ENCODE assay signal across 16 cellular contexts in genomic region chr1:107690491-107690890, GRCh38.
DNase-seq lines count a peak whose midpoint lies in the region; TF ChIP-seq lines count a peak whose summit lies in the region.
"Had no signal": no experiment of that assay in that cellular context is flagged by ENCODE, and none has a peak within 500 bp of the region (broad histone marks: within the 10 kb centered on the region; RNA-seq: fewer than 3 reads in every experiment).

No MANE protein-coding gene starts in this region.

- H2AK5ac ChIP-seq in trophoblast cell (ENCODE audit: low read length), result no peak overlapping the region

- H4K91ac ChIP-seq in trophoblast cell (ENCODE audit: low read depth, low read length), result no peak overlapping the region

- BruUV-seq in Calu3 (replicated peaks; lab: Mats Ljungman, UMichigan), result no TSS peak

- no peak overlapping the region for H2AFZ ChIP-seq in trophoblast cell (ENCODE audit: insufficient read depth, low read length, poor library complexity)

- WGBS in esophagus squamous epithelium, 2 donors, result 54% methylated on average over 2 of the region's 2 CpGs
- WGBS in trophoblast cell (ENCODE audit: extremely low coverage, insufficient coverage, insufficient read length), result no CpG with 5 or more reads among the region's 2 CpGs

- no peak overlapping the region for H4K12ac ChIP-seq in trophoblast cell (ENCODE audit: low read depth, low read length)

- no peak overlapping the region for H4K8ac ChIP-seq in trophoblast cell (ENCODE audit: low read depth, low read length)

- H2BK12ac ChIP-seq in trophoblast cell (ENCODE audit: low read length), result peak overlapping the region; percentile 27

- H3K4me2 ChIP-seq in trophoblast cell (ENCODE audit: low read length), result no peak overlapping the region

- no peak overlapping the region for H3K4me3 Mint-ChIP-seq in Calu3 (ENCODE audit: low read depth, unreplicated experiment)

- peak overlapping the region; percentile 95 for H3K27ac Mint-ChIP-seq in Calu3 (ENCODE audit: unreplicated experiment)

- H3K9me3 Mint-ChIP-seq in Calu3 (ENCODE audit: low read depth, unreplicated experiment), result peaks cover 9% of the 10 kb centered on the region

- no peak overlapping the region for H3K4me3 ChIP-seq in esophagus squamous epithelium
- no peak overlapping the region for H3K4me3 ChIP-seq in trophoblast cell (ENCODE audit: low read depth, low read length)
- no peak overlapping the region for H3K4me3 ChIP-seq in dorsolateral prefrontal cortex
- H3K4me3 ChIP-seq: HAP-1, K562 had no signal

- H3K36me3 Mint-ChIP-seq in Calu3 (ENCODE audit: insufficient read depth, unreplicated experiment), result peaks cover 28% of the 10 kb centered on the region

- CTCF ChIA-PET in Calu3 (lab: Charles Lee), result no interaction called here

- no peak overlapping the region for H3K4ac ChIP-seq in trophoblast cell (ENCODE audit: low read depth, low read length)

- peak overlapping the region in 3 of 4 donors; percentile 25 to 87 (median 81) for H3K27ac ChIP-seq in esophagus squamous epithelium
- no peak overlapping the region for H3K27ac ChIP-seq in trophoblast cell (ENCODE audit: low read depth, low read length)
- no peak overlapping the region for H3K27ac ChIP-seq in dorsolateral prefrontal cortex
- H3K27ac ChIP-seq: HL-60 had no signal

- DNase-seq in Calu3 (no peak), SK-MEL-5 (ENCODE audit: low read depth, low spot score) (peak; percentile 93), esophagus squamous epithelium (lab: John Stamatoyannopoulos, UW) (no peak), trophoblast cell (no peak), dorsolateral prefrontal cortex (no peak), GF-D8 (lab: John Stamatoyannopoulos, UW) (no peak), Kasumi-1 (lab: John Stamatoyannopoulos, UW) (no peak)
- no peak for DNase-seq in stimulated activated CD4-positive, alpha-beta T cell treated with anti-CD3 and anti-CD28 coated beads, Interleukin-12 subunit alpha, Interleukin-12 subunit beta, amount 100 ng/mL, for 4 hours
- DNase-seq: DMS79 treated with DMSO at 0.1 percent for 48 hours, NCI-H1436, NCI-H2081, NCI-H524, SHP77 had no signal

- H3K27me3 Mint-ChIP-seq in Calu3 (ENCODE audit: unreplicated experiment), result no peaks in the 10 kb centered on the region

- H3K9me3 ChIP-seq in esophagus squamous epithelium (no peaks in the 10 kb centered on the region), trophoblast cell (ENCODE audit: insufficient read depth, low read depth, low read length) (no peaks in the 10 kb centered on the region)
- H3K9me3 ChIP-seq: HAP-1 had no signal

- H3K23ac ChIP-seq in trophoblast cell (ENCODE audit: low read length), result no peak overlapping the region

- TF ChIP-seq CTCF in Calu3 (IDR thresholded peaks at IDR 0.05; ENCODE audit: unreplicated experiment) (no peak), esophagus squamous epithelium (IDR thresholded peaks at IDR 0.05) (no peak), dorsolateral prefrontal cortex (IDR thresholded peaks at IDR 0.05 in 54 of 56, conservative IDR thresholded peaks at IDR 0.05 in 2 of 56; ENCODE audit: low read depth in 1 of 56, partially characterized antibody in 56 of 56) (no peak)

- H2BK120ac ChIP-seq in trophoblast cell (ENCODE audit: insufficient read depth, low read length, poor library complexity), result peak overlapping the region; percentile 18

- H3K4me1 Mint-ChIP-seq in Calu3 (ENCODE audit: low read depth, unreplicated experiment), result peaks cover 50% of the 10 kb centered on the region

- no peak overlapping the region for H3K14ac ChIP-seq in trophoblast cell (ENCODE audit: low read length)

- H3K36me3 ChIP-seq in esophagus squamous epithelium (no peaks in the 10 kb centered on the region), trophoblast cell (ENCODE audit: control insufficient read depth in 1 of 2, insufficient read depth in 2 of 2, low read length in 2 of 2) (no peaks in the 10 kb centered on the region)
- H3K36me3 ChIP-seq: HAP-1 had no signal

- H3K27me3 ChIP-seq in esophagus squamous epithelium (no peaks in the 10 kb centered on the region), trophoblast cell (ENCODE audit: insufficient read depth, low read length) (no peaks in the 10 kb centered on the region), dorsolateral prefrontal cortex (no peaks in the 10 kb centered on the region)

- H3K4me1 ChIP-seq in esophagus squamous epithelium (peaks cover 5 to 52% (median 24%) of the 10 kb centered on the region in 3 donors), trophoblast cell (ENCODE audit: control insufficient read depth in 1 of 2, insufficient read depth in 2 of 2, low read length in 2 of 2) (peaks cover 4 to 6% of the 10 kb centered on the region in 2 experiments)

- H3K18ac ChIP-seq in trophoblast cell (ENCODE audit: low read length), result no peak overlapping the region

- intact Hi-C loops in Calu3 (cut with micrococcal nuclease; ENCODE audit: unreplicated experiment), result no loop called here
- intact Hi-C loops in esophagus squamous epithelium (cut with DNase I), result no loop called here
- intact Hi-C loops in dorsolateral prefrontal cortex (cut with DNase I), result no loop called here

- no peak overlapping the region for H3K9ac ChIP-seq in trophoblast cell (ENCODE audit: low read length)

- no peaks in the 10 kb centered on the region for H3K79me2 ChIP-seq in trophoblast cell (ENCODE audit: control insufficient read depth, insufficient read depth, low read length, poor library complexity)

- H3K79me1 ChIP-seq in trophoblast cell (ENCODE audit: low read length), result peaks cover 10% of the 10 kb centered on the region

- no peak overlapping the region for H2BK5ac ChIP-seq in trophoblast cell (ENCODE audit: low read depth, low read length, poor library complexity)

- no peak for TF ChIP-seq POLR2A in esophagus squamous epithelium (IDR thresholded peaks at IDR 0.05)

- in situ Hi-C loops in SK-MEL-5 (cut with HindIII; ENCODE audit: low pct_unique_long_range_greater_than_20kb, low sequenced_read_pairs), result no loop called here

Comparison
In these comparisons a context has a peak if more than half of its experiments do, and no peak if none do; other contexts are left out.
1. H3K27ac ChIP-seq: peak in esophagus squamous epithelium (3 of 4); none in trophoblast cell (single experiment) and dorsolateral prefrontal cortex (0 of 59).